1 cellular context compared by ENCODE assay signal in genomic region chr10:27679369-27679897, GRCh38.
TF ChIP-seq lines count a peak whose summit lies in the region.

No MANE protein-coding gene starts in this region.

TF ChIP-seq in GM23338, 12 proteins besides CTCF, POLR2A, EP300 and RAD21 (continued from another document):
- TF ChIP-seq, protein P1, sequence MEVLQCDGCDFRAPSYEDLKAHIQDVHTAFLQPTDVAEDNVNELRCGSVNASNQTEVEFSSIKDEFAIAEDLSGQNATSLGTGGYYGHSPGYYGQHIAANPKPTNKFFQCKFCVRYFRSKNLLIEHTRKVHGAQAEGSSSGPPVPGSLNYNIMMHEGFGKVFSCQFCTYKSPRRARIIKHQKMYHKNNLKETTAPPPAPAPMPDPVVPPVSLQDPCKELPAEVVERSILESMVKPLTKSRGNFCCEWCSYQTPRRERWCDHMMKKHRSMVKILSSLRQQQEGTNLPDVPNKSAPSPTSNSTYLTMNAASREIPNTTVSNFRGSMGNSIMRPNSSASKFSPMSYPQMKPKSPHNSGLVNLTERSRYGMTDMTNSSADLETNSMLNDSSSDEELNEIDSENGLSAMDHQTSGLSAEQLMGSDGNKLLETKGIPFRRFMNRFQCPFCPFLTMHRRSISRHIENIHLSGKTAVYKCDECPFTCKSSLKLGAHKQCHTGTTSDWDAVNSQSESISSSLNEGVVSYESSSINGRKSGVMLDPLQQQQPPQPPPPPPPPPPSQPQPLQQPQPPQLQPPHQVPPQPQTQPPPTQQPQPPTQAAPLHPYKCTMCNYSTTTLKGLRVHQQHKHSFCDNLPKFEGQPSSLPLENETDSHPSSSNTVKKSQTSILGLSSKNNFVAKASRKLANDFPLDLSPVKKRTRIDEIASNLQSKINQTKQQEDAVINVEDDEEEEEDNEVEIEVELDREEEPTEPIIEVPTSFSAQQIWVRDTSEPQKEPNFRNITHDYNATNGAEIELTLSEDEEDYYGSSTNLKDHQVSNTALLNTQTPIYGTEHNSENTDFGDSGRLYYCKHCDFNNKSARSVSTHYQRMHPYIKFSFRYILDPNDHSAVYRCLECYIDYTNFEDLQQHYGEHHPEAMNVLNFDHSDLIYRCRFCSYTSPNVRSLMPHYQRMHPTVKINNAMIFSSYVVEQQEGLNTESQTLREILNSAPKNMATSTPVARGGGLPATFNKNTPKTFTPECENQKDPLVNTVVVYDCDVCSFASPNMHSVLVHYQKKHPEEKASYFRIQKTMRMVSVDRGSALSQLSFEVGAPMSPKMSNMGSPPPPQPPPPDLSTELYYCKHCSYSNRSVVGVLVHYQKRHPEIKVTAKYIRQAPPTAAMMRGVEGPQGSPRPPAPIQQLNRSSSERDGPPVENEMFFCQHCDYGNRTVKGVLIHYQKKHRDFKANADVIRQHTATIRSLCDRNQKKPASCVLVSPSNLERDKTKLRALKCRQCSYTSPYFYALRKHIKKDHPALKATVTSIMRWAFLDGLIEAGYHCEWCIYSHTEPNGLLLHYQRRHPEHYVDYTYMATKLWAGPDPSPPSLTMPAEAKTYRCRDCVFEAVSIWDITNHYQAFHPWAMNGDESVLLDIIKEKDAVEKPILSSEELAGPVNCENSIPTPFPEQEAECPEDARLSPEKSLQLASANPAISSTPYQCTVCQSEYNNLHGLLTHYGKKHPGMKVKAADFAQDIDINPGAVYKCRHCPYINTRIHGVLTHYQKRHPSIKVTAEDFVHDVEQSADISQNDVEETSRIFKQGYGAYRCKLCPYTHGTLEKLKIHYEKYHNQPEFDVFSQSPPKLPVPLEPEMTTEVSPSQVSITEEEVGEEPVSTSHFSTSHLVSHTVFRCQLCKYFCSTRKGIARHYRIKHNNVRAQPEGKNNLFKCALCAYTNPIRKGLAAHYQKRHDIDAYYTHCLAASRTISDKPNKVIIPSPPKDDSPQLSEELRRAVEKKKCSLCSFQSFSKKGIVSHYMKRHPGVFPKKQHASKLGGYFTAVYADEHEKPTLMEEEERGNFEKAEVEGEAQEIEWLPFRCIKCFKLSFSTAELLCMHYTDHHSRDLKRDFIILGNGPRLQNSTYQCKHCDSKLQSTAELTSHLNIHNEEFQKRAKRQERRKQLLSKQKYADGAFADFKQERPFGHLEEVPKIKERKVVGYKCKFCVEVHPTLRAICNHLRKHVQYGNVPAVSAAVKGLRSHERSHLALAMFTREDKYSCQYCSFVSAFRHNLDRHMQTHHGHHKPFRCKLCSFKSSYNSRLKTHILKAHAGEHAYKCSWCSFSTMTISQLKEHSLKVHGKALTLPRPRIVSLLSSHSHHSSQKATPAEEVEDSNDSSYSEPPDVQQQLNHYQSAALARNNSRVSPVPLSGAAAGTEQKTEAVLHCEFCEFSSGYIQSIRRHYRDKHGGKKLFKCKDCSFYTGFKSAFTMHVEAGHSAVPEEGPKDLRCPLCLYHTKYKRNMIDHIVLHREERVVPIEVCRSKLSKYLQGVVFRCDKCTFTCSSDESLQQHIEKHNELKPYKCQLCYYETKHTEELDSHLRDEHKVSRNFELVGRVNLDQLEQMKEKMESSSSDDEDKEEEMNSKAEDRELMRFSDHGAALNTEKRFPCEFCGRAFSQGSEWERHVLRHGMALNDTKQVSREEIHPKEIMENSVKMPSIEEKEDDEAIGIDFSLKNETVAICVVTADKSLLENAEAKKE (CRISPR knock-in tag; IDR thresholded peaks at IDR 0.05), result no peak
- no peak for TF ChIP-seq ZNF114 (CRISPR knock-in tag; IDR thresholded peaks at IDR 0.05)
- no peak for TF ChIP-seq POLR2AphosphoS5 (IDR thresholded peaks at IDR 0.05; ENCODE audit: low read depth)
- TF ChIP-seq JUNB (IDR thresholded peaks at IDR 0.05; ENCODE audit: unreplicated experiment), result no peak
- TF ChIP-seq EZH2 (IDR thresholded peaks at IDR 0.05; ENCODE audit: low read depth, unreplicated experiment), result no peak
- TF ChIP-seq REST (IDR thresholded peaks at IDR 0.05; ENCODE audit: unreplicated experiment), result no peak
- TF ChIP-seq ZNF331 (CRISPR knock-in tag; IDR thresholded peaks at IDR 0.05; ENCODE audit: low read depth), result no peak
